In the genomic region with DNA sequence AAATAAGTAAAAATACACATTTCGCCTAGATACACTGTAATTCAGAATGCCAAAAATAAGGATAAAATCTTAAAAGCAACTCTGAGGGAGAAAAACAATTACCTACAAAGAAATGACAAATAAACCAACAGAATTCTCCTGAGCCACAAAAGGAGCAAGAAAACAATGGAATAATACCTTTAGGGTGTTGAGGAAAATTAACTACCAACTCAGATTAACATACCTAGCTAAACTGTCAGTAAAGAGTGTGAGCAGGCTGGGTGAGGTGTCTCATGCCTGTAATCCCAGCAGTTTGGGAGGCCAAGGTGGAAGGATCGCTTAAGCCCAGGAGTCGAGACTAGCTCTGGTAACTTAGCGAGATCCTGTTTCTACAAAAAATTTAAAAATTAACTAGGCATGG, we compare ENCODE assay signal across 33 cellular contexts.
A peak's percentile ranks its signal among the peaks of the same experiment; 100 is the strongest.
DNase-seq lines count a peak whose midpoint lies in the region; ATAC-seq, FAIRE-seq and TF ChIP-seq lines count a peak whose summit lies in the region.
"Had no signal": no experiment of that assay in that cellular context is flagged by ENCODE, and none has a peak within 500 bp of the region (broad histone marks: within the 10 kb centered on the region; RNA-seq: fewer than 3 reads in every experiment).

No MANE protein-coding gene starts in this region.

- no peaks in the 10 kb centered on the region for H3K4me1 ChIP-seq in HepG2 (ENCODE audit: insufficient read depth, low read length)
- no peaks in the 10 kb centered on the region for H3K4me1 ChIP-seq in right lobe of liver
- peaks cover 0 to 3% of the 10 kb centered on the region in 2 experiments; a peak in 2 of 5 replicates for H3K4me1 ChIP-seq in K562 (replicated peaks in 1 of 2; ENCODE audit: control insufficient read depth in 2 of 2, insufficient read depth in 2 of 2, low read length in 2 of 2)
- H3K4me1 ChIP-seq: BE2C, Caco-2 had no signal

- no peaks in the 10 kb centered on the region for H4K20me1 ChIP-seq in HepG2 (ENCODE audit: insufficient read depth, low read length)
- no peaks in the 10 kb centered on the region for H4K20me1 ChIP-seq in K562 (replicated peaks; ENCODE audit: control insufficient read depth, insufficient read depth, low read length)
- H4K20me1 ChIP-seq: BLaER1; BLaER1 treated with 17β-estradiol and CSF1 and Interleukin-3, amounts not matched to agents 10 nM and 100 nM had no signal

- CTCF ChIA-PET in HepG2 (lab: Yijun Ruan, JAX; ENCODE audit: low intra/inter-chr PET ratio, low total read pairs), result no interaction called here
- CTCF ChIA-PET in K562 (lab: Yijun Ruan, JAX; ENCODE audit: low intra/inter-chr PET ratio), result no interaction called here

- no peaks in the 10 kb centered on the region for H3K9me1 ChIP-seq in K562 (ENCODE audit: control insufficient read depth, insufficient read depth, low read length)

- H3K27me3 ChIP-seq in HepG2 (ENCODE audit: control insufficient read depth in 1 of 2, insufficient read depth in 2 of 2, low read length in 2 of 2) (no peaks in the 10 kb centered on the region), right lobe of liver (no peaks in the 10 kb centered on the region), K562 (ENCODE audit: control insufficient read depth in 2 of 2, insufficient read depth in 2 of 2, low read length in 2 of 2) (no peaks in the 10 kb centered on the region; a peak in 1 of 5 replicates)
- H3K27me3 ChIP-seq: BE2C, BLaER1 had no signal

- DNase-seq in HepG2 (ENCODE audit: low spot score) (no peak), right lobe of liver (no peak), K562 (ENCODE audit: extremely low read depth in 1 of 4, low spot score in 3 of 4) (no peak), posterior vena cava (ENCODE audit: low spot score) (peak; percentile 6), caudate nucleus (lab: John Stamatoyannopoulos, UW) (no peak), GF-D8 (lab: John Stamatoyannopoulos, UW) (no peak)
- DNase-seq: 8988T; ACHN; AML-193; BE2C; C1 segment of cervical spinal cord; Caco-2; Calu3; CD4-positive, alpha-beta memory T cell; CD4-positive, alpha-beta T cell; CD4-positive, CD25-positive, alpha-beta regulatory T cell; CD8-positive, alpha-beta memory T cell; CD8-positive, alpha-beta T cell; COR-L47; DMS 273 treated with DMSO at 0.1 percent for 48 hours; DMS153; DMS53; DMS79; DMS79 treated with DMSO at 0.1 percent for 48 hours; DND-41; EL had no signal

- TF ChIP-seq CTCF in HepG2 (CRISPR knock-in tag; IDR thresholded peaks at IDR 0.05) (no peak), right lobe of liver (IDR thresholded peaks at IDR 0.05) (no peak), K562 (IDR thresholded peaks at IDR 0.05 in 2 of 3, conservative IDR thresholded peaks at IDR 0.05 in 1 of 3; ENCODE audit: insufficient read depth in 2 of 3, low read depth in 1 of 3, low read length in 3 of 3) (no peak)

- no peak for FAIRE-seq in HepG2 (lab: Jason Lieb, UNC)
- FAIRE-seq in K562 (lab: Jason Lieb, UNC), result no peak
- FAIRE-seq: A204.1, A549, D721Med had no signal

- H3K36me3 ChIP-seq in HepG2 (replicated peaks in 1 of 2; ENCODE audit: control insufficient read depth in 1 of 2, insufficient read depth in 2 of 2, low read length in 2 of 2) (no peaks in the 10 kb centered on the region), right lobe of liver (no peaks in the 10 kb centered on the region), K562 (ENCODE audit: control insufficient read depth, insufficient read depth, low read length) (no peaks in the 10 kb centered on the region)
- H3K36me3 ChIP-seq: BE2C; BLaER1; BLaER1 treated with 17β-estradiol and CSF1 and Interleukin-3, amounts not matched to agents 10 nM and 100 nM had no signal

- no peak overlapping the region for H3K27ac ChIP-seq in HepG2 (ENCODE audit: extremely low read length, insufficient read depth, low read length)
- no peak overlapping the region for H3K27ac ChIP-seq in right lobe of liver
- no peak overlapping the region for H3K27ac ChIP-seq in K562 (ENCODE audit: extremely low read depth, low read depth, low read length)
- H3K27ac ChIP-seq in caudate nucleus (ENCODE audit: low read depth, low read length), result no peak overlapping the region
- H3K27ac ChIP-seq: 22Rv1; A549; BLaER1; BLaER1 treated with 17β-estradiol and CSF1 and Interleukin-3, amounts not matched to agents 10 nM and 100 nM; C4-2B had no signal

- POLR2A ChIA-PET in HepG2 (lab: Yijun Ruan, JAX) (interaction anchor here (0.9 kb wide), 1 partner anchor 19 kb away, joined by 3 read pairs; no protein-coding TSS in a partner anchor), K562 (lab: Yijun Ruan, JAX) (interaction anchor here (0.7 kb wide), 1 partner anchor 28 kb away, joined by 3 read pairs; no protein-coding TSS in a partner anchor)

- in situ Hi-C loops in HepG2 (cut with HindIII; ENCODE audit: extremely low pct_ligation_motif_present, low pct_unique_long_range_greater_than_20kb) (no loop called here), K562 (cut with MboI) (no loop called here)

- H3K9me3 ChIP-seq in HepG2 (ENCODE audit: low read length), result peaks cover 6% of the 10 kb centered on the region
- H3K9me3 ChIP-seq in right lobe of liver, result peaks cover 0 to 4% (median 0%) of the 10 kb centered on the region in 4 donors
- H3K9me3 ChIP-seq in K562 (replicated peaks; ENCODE audit: control insufficient read depth, insufficient read depth, low read depth, low read length), result peaks cover 6% of the 10 kb centered on the region; the same call in 1 of the 2 replicates
- H3K9me3 ChIP-seq: BE2C had no signal

- TF ChIP-seq POLR2A in HepG2 (IDR thresholded peaks at IDR 0.05; ENCODE audit: insufficient read depth in 1 of 2, low read depth in 2 of 2, low read length in 2 of 2) (no peak), right lobe of liver (IDR thresholded peaks at IDR 0.05) (no peak), K562 (conservative IDR thresholded peaks at IDR 0.05) (no peak)

- H3K4me2 ChIP-seq in HepG2 (ENCODE audit: low read depth, low read length) (no peak overlapping the region), K562 (ENCODE audit: insufficient read depth, low read length) (no peak overlapping the region)
- H3K4me2 ChIP-seq: A549; BLaER1; BLaER1 treated with 17β-estradiol and CSF1 and Interleukin-3, amounts not matched to agents 10 nM and 100 nM had no signal

- H3K4me3 ChIP-seq in HepG2 (replicated peaks in 1 of 3; ENCODE audit: insufficient read depth in 1 of 3, low read depth in 2 of 3, low read length in 3 of 3), result no peak overlapping the region
- H3K4me3 ChIP-seq in right lobe of liver, result no peak overlapping the region
- H3K4me3 ChIP-seq in K562, result no peak overlapping the region
- H3K4me3 ChIP-seq: A549; BLaER1; BLaER1 treated with 17β-estradiol and CSF1 and Interleukin-3, amounts not matched to agents 10 nM and 100 nM had no signal

- intact Hi-C loops in HepG2 (cut with micrococcal nuclease; ENCODE audit: unreplicated experiment) (no loop called here), right lobe of liver (cut with DNase I) (no loop called here), K562 (cut with micrococcal nuclease) (no loop called here), posterior vena cava (cut with DNase I) (no loop called here)

- 85% methylated on average over 4 of the region's 4 CpGs for WGBS in HepG2 (ENCODE audit: low lambda C conversion rate)
- 88% methylated on average over 4 of the region's 4 CpGs for WGBS in right lobe of liver (ENCODE audit: insufficient coverage, low coverage, low lambda C conversion rate, missing lambda C conversion rate)
- WGBS in K562 (ENCODE audit: insufficient coverage, low coverage, missing lambda C conversion rate), result 68% methylated on average over 4 of the region's 4 CpGs

- no peaks in the 10 kb centered on the region for H3K79me2 ChIP-seq in HepG2 (ENCODE audit: insufficient read depth, low read length)
- no peaks in the 10 kb centered on the region for H3K79me2 ChIP-seq in K562 (ENCODE audit: control insufficient read depth, insufficient read depth, low read length)

- H3K9ac ChIP-seq in HepG2 (ENCODE audit: insufficient read depth, low read depth, low read length) (no peak overlapping the region), K562 (ENCODE audit: insufficient read depth in 1 of 2, low read depth in 2 of 2, low read length in 2 of 2) (no peak overlapping the region)
- H3K9ac ChIP-seq: BLaER1; BLaER1 treated with 17β-estradiol and CSF1 and Interleukin-3, amounts not matched to agents 10 nM and 100 nM had no signal

- H2AFZ ChIP-seq in HepG2 (ENCODE audit: low read length), result no peak overlapping the region
- no peak overlapping the region for H2AFZ ChIP-seq in K562 (ENCODE audit: low read depth, low read length)

- ATAC-seq in HepG2 (no peak), right lobe of liver (no peak), K562 (no peak)
- ATAC-seq: A549; CD8-positive, alpha-beta T cell had no signal

- TF ChIP-seq RAD21 in HepG2 (CRISPR knock-in tag; IDR thresholded peaks at IDR 0.05), result no peak
- TF ChIP-seq RAD21 in K562 (CRISPR knock-in tag; conservative IDR thresholded peaks at IDR 0.05 in 1 of 2, IDR thresholded peaks at IDR 0.05 in 1 of 2), result no peak

- TF ChIP-seq EP300 in HepG2 (IDR thresholded peaks at IDR 0.05; ENCODE audit: low read depth in 2 of 2, low read length in 2 of 2) (no peak), HepG2 (CRISPR knock-in tag; IDR thresholded peaks at IDR 0.05; ENCODE audit: borderline replicate concordance) (no peak), K562 (IDR thresholded peaks at IDR 0.05; ENCODE audit: low read length) (no peak)

- no TSS peak for BruUV-seq in HepG2 (replicated peaks; lab: Mats Ljungman, UMichigan)
- no TSS peak for BruUV-seq in K562 (replicated peaks; lab: Mats Ljungman, UMichigan)

TF ChIP-seq in HepG2, 621 proteins besides CTCF, POLR2A, EP300 and RAD21 (continues in another document):
- no peak for TF ChIP-seq ZNF101 (CRISPR knock-in tag; IDR thresholded peaks at IDR 0.05; ENCODE audit: borderline replicate concordance, low read depth)
- no peak for TF ChIP-seq ZNF143 (CRISPR knock-in tag; IDR thresholded peaks at IDR 0.05)
- TF ChIP-seq TGIF2 (CRISPR knock-in tag; IDR thresholded peaks at IDR 0.05), result no peak

TF ChIP-seq in K562, 482 proteins besides CTCF, POLR2A, EP300 and RAD21:
- TF ChIP-seq SPI1 (IDR thresholded peaks at IDR 0.05; ENCODE audit: borderline replicate concordance, low read depth, low read length), result no peak
- peak; percentile 77; the same call in 1 of the 2 replicates for TF ChIP-seq ZFP1 (CRISPR knock-in tag; IDR thresholded peaks at IDR 0.05)
- TF ChIP-seq BDP1 (IDR thresholded peaks at IDR 0.05; ENCODE audit: insufficient read depth, insufficient read length), result no peak
